In the genomic region with DNA sequence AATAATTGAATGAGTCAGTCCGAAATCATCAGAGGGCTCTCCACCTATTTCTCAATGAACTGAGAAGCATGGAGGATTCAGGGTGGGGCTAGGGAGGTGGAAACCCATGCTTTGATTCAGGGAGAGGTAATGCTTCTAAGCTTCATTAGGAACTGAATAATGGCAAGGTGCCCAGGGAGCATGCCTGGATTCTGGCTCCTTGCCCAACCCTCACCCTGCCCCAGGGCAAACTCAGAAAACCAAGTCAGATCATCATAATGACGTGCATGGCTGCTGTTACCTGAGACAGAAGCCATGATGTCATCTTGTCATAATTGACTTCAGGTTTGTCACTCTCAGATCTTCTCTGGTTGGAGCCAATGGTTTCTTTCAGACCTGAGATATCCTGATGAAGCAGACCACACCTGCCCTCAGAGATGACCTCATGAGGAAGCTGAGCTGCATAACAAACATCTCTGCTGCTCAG, we compare ENCODE assay signal across 9 cellular contexts.
DNase-seq lines count a peak whose midpoint lies in the region; ATAC-seq lines count a peak whose summit lies in the region.
"Had no signal": no experiment of that assay in that cellular context is flagged by ENCODE, and none has a peak within 500 bp of the region (broad histone marks: within the 10 kb centered on the region; RNA-seq: fewer than 3 reads in every experiment).

No MANE protein-coding gene starts in this region.

- H3K27ac ChIP-seq in SJCRH30 = no peak overlapping the region
- H3K27ac ChIP-seq: neural progenitor cell had no signal

- ATAC-seq in left colon (peak; percentile 22), GM21360 (IDR thresholded peaks at IDR 0.05; ENCODE audit: unreplicated experiment) (no peak)

- no peak overlapping the region for H3K4me3 ChIP-seq in SJCRH30
- H3K4me3 ChIP-seq: neural progenitor cell had no signal

- no peaks in the 10 kb centered on the region for H3K36me3 ChIP-seq in SJCRH30
- H3K36me3 ChIP-seq: neural progenitor cell had no signal

- H3K9me3 ChIP-seq in SJCRH30 (replicated peaks) = no peaks in the 10 kb centered on the region

- DNase-seq in DMS153 treated with DMSO at 0.1 percent for 48 hours (lab: John Stamatoyannopoulos, UW; ENCODE audit: unreplicated experiment) (peak; percentile 96), LoVo (ENCODE audit: low spot score) (peak; percentile 93), SJCRH30 (peak; percentile 24 to 49), left colon (no peak), NOMO-1 (lab: John Stamatoyannopoulos, UW; ENCODE audit: unreplicated experiment in 2 of 2) (no peak), T-helper 9 cell (no peak), NCI-H1930 (lab: John Stamatoyannopoulos, UW) (no peak)

- H3K27me3 ChIP-seq in SJCRH30 = no peaks in the 10 kb centered on the region
- H3K27me3 ChIP-seq: neural progenitor cell had no signal

- intact Hi-C loops in left colon (cut with DNase I, micrococcal nuclease) = no loop called here

- no peaks in the 10 kb centered on the region for H3K4me1 ChIP-seq in SJCRH30
- H3K4me1 ChIP-seq: neural progenitor cell had no signal

Comparison
In these comparisons a context has a peak if more than half of its experiments do, and no peak if none do; other contexts are left out.
1. DNase-seq: peak in DMS153 treated with DMSO at 0.1 percent for 48 hours (single experiment), LoVo (single experiment) and SJCRH30 (2 of 2); none in left colon (0 of 2), NOMO-1 (0 of 2), T-helper 9 cell (single experiment) and NCI-H1930 (0 of 2).